ENCODE assay signal across 15 cellular contexts in genomic region chr17:80187090-80187489, GRCh38. TPM values are rescaled to one million over a fixed set of nuclear protein-coding genes. Genes with fewer than 3 reads are reported as not detected.
DNase-seq lines count a peak whose midpoint lies in the region; ATAC-seq and TF ChIP-seq lines count a peak whose summit lies in the region.
"Had no signal": no experiment of that assay in that cellular context is flagged by ENCODE, and none has a peak within 500 bp of the region (broad histone marks: within the 10 kb centered on the region; RNA-seq: fewer than 3 reads in every experiment).

No MANE protein-coding gene starts in this region.

- no peak overlapping the region for H3K23ac ChIP-seq in trophoblast cell (ENCODE audit: low read length)

- H3K18ac ChIP-seq in trophoblast cell (ENCODE audit: low read length) = no peak overlapping the region

- no peak overlapping the region for H2BK120ac ChIP-seq in trophoblast cell (ENCODE audit: insufficient read depth, low read length, poor library complexity)

- H3K4ac ChIP-seq in trophoblast cell (ENCODE audit: low read depth, low read length) = no peak overlapping the region

- no peaks in the 10 kb centered on the region for H3K79me1 ChIP-seq in trophoblast cell (ENCODE audit: low read length)

- 56% methylated on average over 16 of the region's 16 CpGs for WGBS in esophagus, 2 donors
- WGBS in trophoblast cell (ENCODE audit: extremely low coverage, insufficient coverage, insufficient read length) = no CpG with 5 or more reads among the region's 16 CpGs
- 79% methylated on average over 16 of the region's 16 CpGs for WGBS in SK-N-SH (ENCODE audit: low lambda C conversion rate)
- WGBS in endodermal cell (ENCODE audit: insufficient coverage in 1 of 2, insufficient read length in 1 of 2), 2 experiments = 90 to 91% methylated on average over 15 to 16 of the region's 16 CpGs

- no peaks in the 10 kb centered on the region for H3K36me3 ChIP-seq in PC-3 (ENCODE audit: low read depth, low read length)
- peaks cover 0 to 16% of the 10 kb centered on the region in 2 donors for H3K36me3 ChIP-seq in esophagus (ENCODE audit: control insufficient read depth in 2 of 2, insufficient read depth in 2 of 2, low read length in 1 of 2)
- no peaks in the 10 kb centered on the region for H3K36me3 ChIP-seq in trophoblast cell (ENCODE audit: control insufficient read depth in 1 of 2, insufficient read depth in 2 of 2, low read length in 2 of 2)
- no peaks in the 10 kb centered on the region for H3K36me3 ChIP-seq in SK-N-SH (replicated peaks in 1 of 2; ENCODE audit: control insufficient read depth in 1 of 2, insufficient read depth in 2 of 2, low read length in 1 of 2)
- no peaks in the 10 kb centered on the region for H3K36me3 ChIP-seq in endodermal cell (ENCODE audit: control insufficient read depth, insufficient read depth, low read length)

- H3K36me3 Mint-ChIP-seq in endodermal cell (ENCODE audit: low read depth) = no peaks in the 10 kb centered on the region
- H3K36me3 Mint-ChIP-seq: CD14-positive monocyte, WTC11 had no signal

- no peak overlapping the region for H2AK5ac ChIP-seq in trophoblast cell (ENCODE audit: low read length)

- ATAC-seq in PC-3 = peak; percentile 77
- ATAC-seq: WTC11 had no signal

- H3K4me1 ChIP-seq in PC-3 (ENCODE audit: insufficient read depth, low read length) (peaks cover 13% of the 10 kb centered on the region), esophagus (ENCODE audit: control insufficient read depth in 2 of 2, insufficient read depth in 2 of 2, low read length in 1 of 2) (peaks cover 0 to 23% of the 10 kb centered on the region in 2 donors), trophoblast cell (ENCODE audit: control insufficient read depth in 1 of 2, insufficient read depth in 2 of 2, low read length in 2 of 2) (no peaks in the 10 kb centered on the region), SK-N-SH (ENCODE audit: control insufficient read depth in 1 of 2, insufficient read depth in 2 of 2, low read depth in 1 of 2, low read length in 1 of 2) (no peaks in the 10 kb centered on the region; a peak in 1 of 4 replicates), endodermal cell (ENCODE audit: control insufficient read depth, insufficient read depth, low read length) (no peaks in the 10 kb centered on the region)
- H3K4me1 ChIP-seq: parathyroid adenoma had no signal

- H3K4me2 ChIP-seq in PC-3 (ENCODE audit: low read length) (peak overlapping the region; percentile 86), trophoblast cell (ENCODE audit: low read length) (no peak overlapping the region), SK-N-SH (no peak overlapping the region)

- H3K9me3 Mint-ChIP-seq in endodermal cell = no peaks in the 10 kb centered on the region
- H3K9me3 Mint-ChIP-seq: CD14-positive monocyte, WTC11 had no signal

- H3K27me3 Mint-ChIP-seq in endodermal cell (ENCODE audit: insufficient read depth) = no peaks in the 10 kb centered on the region

- H3K14ac ChIP-seq in trophoblast cell (ENCODE audit: low read length) = no peak overlapping the region

- H4K12ac ChIP-seq in trophoblast cell (ENCODE audit: low read depth, low read length) = no peak overlapping the region

- POLR2A ChIA-PET in PC-3 (lab: Charles Lee; ENCODE audit: unreplicated experiment) = interaction anchor here (0.6 kb wide), 1 partner anchor 576 kb away, joined by 12 read pairs; no protein-coding TSS in a partner anchor
- POLR2A ChIA-PET in SK-N-SH (lab: Yijun Ruan, JAX) = no interaction called here

- no TSS peak for BruUV-seq in PC-3 (replicated peaks; lab: Mats Ljungman, UMichigan)

- H3K4me3 ChIP-seq in PC-3 (ENCODE audit: low read length) (peak overlapping the region; percentile 66), esophagus (ENCODE audit: low read depth in 1 of 2, low read length in 2 of 2) (peak overlapping the region in 1 of 2 donors; percentile 24), trophoblast cell (ENCODE audit: low read depth, low read length) (no peak overlapping the region), SK-N-SH (ENCODE audit: low read depth in 2 of 2, low read length in 1 of 2) (no peak overlapping the region), endodermal cell (ENCODE audit: low read length) (no peak overlapping the region)

- H3K27me3 ChIP-seq in PC-3 (ENCODE audit: low read length) (no peaks in the 10 kb centered on the region), esophagus (ENCODE audit: control insufficient read depth in 1 of 2, insufficient read depth in 2 of 2, low read length in 2 of 2) (no peaks in the 10 kb centered on the region), trophoblast cell (ENCODE audit: insufficient read depth, low read length) (no peaks in the 10 kb centered on the region), SK-N-SH (ENCODE audit: insufficient read depth) (0 out of 2 replicates have a peak, but pooled peaks cover 7% of the 10 kb centered on the region), endodermal cell (ENCODE audit: control insufficient read depth, insufficient read depth, low read length, poor library complexity, severe bottlenecking) (no peaks in the 10 kb centered on the region)

- H4K20me1 ChIP-seq in PC-3 (ENCODE audit: low read length) = no peaks in the 10 kb centered on the region
- no peaks in the 10 kb centered on the region for H4K20me1 ChIP-seq in SK-N-SH (ENCODE audit: insufficient read depth)

- peak; percentile 67 for DNase-seq in AG20443 (ENCODE audit: low spot score)
- peak; percentile 71 for DNase-seq in PC-3
- DNase-seq in trophoblast cell = peak; percentile 66 to 72
- no peak for DNase-seq in SK-N-SH
- DNase-seq in endodermal cell = no peak
- no peak for DNase-seq in caudate nucleus (lab: John Stamatoyannopoulos, UW)
- no peak for DNase-seq in GM13976 (ENCODE audit: low spot score)
- DNase-seq: activated T-cell treated with anti-CD3 and anti-CD28 coated beads, Interleukin-2, amount 50 U/mL, for 1 hour; erythroblast had no signal

- H3K9me2 ChIP-seq in PC-3 (replicated peaks; ENCODE audit: low read length) (no peaks in the 10 kb centered on the region), SK-N-SH (no peaks in the 10 kb centered on the region)

- H2AFZ ChIP-seq in PC-3 (ENCODE audit: low read length) = peak overlapping the region; percentile 90
- no peak overlapping the region for H2AFZ ChIP-seq in trophoblast cell (ENCODE audit: insufficient read depth, low read length, poor library complexity)
- H2AFZ ChIP-seq in SK-N-SH (ENCODE audit: low read depth) = no peak overlapping the region
- H2AFZ ChIP-seq: parathyroid adenoma had no signal

- H3F3A ChIP-seq in PC-3 (ENCODE audit: low read length, unreplicated experiment) = no peaks in the 10 kb centered on the region
- H3F3A ChIP-seq in SK-N-SH (replicated peaks; ENCODE audit: insufficient read depth) = no peaks in the 10 kb centered on the region

- H4K91ac ChIP-seq in trophoblast cell (ENCODE audit: low read depth, low read length) = no peak overlapping the region

- in situ Hi-C loops in GM13976 (cut with MboI; ENCODE audit: low sequenced_read_pairs, unreplicated experiment) = no loop called here

- no peak overlapping the region for H4K8ac ChIP-seq in trophoblast cell (ENCODE audit: low read depth, low read length)

- H2BK5ac ChIP-seq in trophoblast cell (ENCODE audit: low read depth, low read length, poor library complexity) = no peak overlapping the region

- H2BK12ac ChIP-seq in trophoblast cell (ENCODE audit: low read length) = no peak overlapping the region

- H3K79me2 ChIP-seq in PC-3 (ENCODE audit: low read length) (no peaks in the 10 kb centered on the region), trophoblast cell (ENCODE audit: control insufficient read depth, insufficient read depth, low read length, poor library complexity) (no peaks in the 10 kb centered on the region), SK-N-SH (ENCODE audit: insufficient read depth) (no peaks in the 10 kb centered on the region)
- H3K79me2 ChIP-seq: parathyroid adenoma had no signal

- intact Hi-C loops in PC-3 (cut with micrococcal nuclease) = no loop called here

- H3K27ac Mint-ChIP-seq in endodermal cell = no peak overlapping the region
- H3K27ac Mint-ChIP-seq: CD14-positive monocyte, IgD-negative memory B cell, WTC11 had no signal

- CTCF ChIA-PET in PC-3 (lab: Charles Lee) = interaction anchor here (0.6 kb wide), 1 partner anchor 86 kb away, joined by 4 read pairs; the partner anchor contains the start of gene GAA
- CTCF ChIA-PET in SK-N-SH (lab: Yijun Ruan, JAX) = interaction anchor here (1.1 kb wide), 1 partner anchor 8 kb away, joined by 4 read pairs; no protein-coding TSS in a partner anchor

- TF ChIP-seq RAD21 in SK-N-SH (IDR thresholded peaks at IDR 0.05; ENCODE audit: low read length) = no peak

- H3K9ac ChIP-seq in PC-3 (ENCODE audit: low read length) (peak overlapping the region; percentile 45), trophoblast cell (ENCODE audit: low read length) (no peak overlapping the region), SK-N-SH (no peak overlapping the region), endodermal cell (ENCODE audit: extremely low read depth, low read length, poor library complexity, severe bottlenecking) (no peak overlapping the region)
- H3K9ac ChIP-seq: parathyroid adenoma had no signal

- H3K4me3 Mint-ChIP-seq in endodermal cell = no peak overlapping the region
- H3K4me3 Mint-ChIP-seq: CD14-positive monocyte, WTC11 had no signal

- TF ChIP-seq CTCF in PC-3 (conservative IDR thresholded peaks at IDR 0.05; ENCODE audit: low read depth, low read length) (no peak), SK-N-SH (IDR thresholded peaks at IDR 0.05) (no peak), endodermal cell (conservative IDR thresholded peaks at IDR 0.05) (no peak), GM13976 (IDR thresholded peaks at IDR 0.05; ENCODE audit: borderline replicate concordance, control extremely low read depth, extremely low read depth, insufficient read depth, missing control alignments) (no peak)

- no peak for TF ChIP-seq EP300 in SK-N-SH (IDR thresholded peaks at IDR 0.05; ENCODE audit: borderline replicate concordance in 1 of 2, low read depth in 1 of 2, low read length in 1 of 2)

- H3K27ac ChIP-seq in PC-3 (ENCODE audit: low read length) = peak overlapping the region; percentile 54
- peak overlapping the region; percentile 71 to 88 for H3K27ac ChIP-seq in esophagus (ENCODE audit: low read depth in 2 of 2, low read length in 1 of 2)
- no peak overlapping the region for H3K27ac ChIP-seq in trophoblast cell (ENCODE audit: low read depth, low read length)
- no peak overlapping the region for H3K27ac ChIP-seq in SK-N-SH (ENCODE audit: low read depth in 2 of 2, low read length in 1 of 2)
- no peak overlapping the region for H3K27ac ChIP-seq in endodermal cell (ENCODE audit: low read depth, low read length)
- H3K27ac ChIP-seq in caudate nucleus (ENCODE audit: low read depth, low read length) = no peak overlapping the region
- H3K27ac ChIP-seq: parathyroid adenoma had no signal

- no peaks in the 10 kb centered on the region for H3K9me3 ChIP-seq in PC-3 (ENCODE audit: low read length)
- no peaks in the 10 kb centered on the region for H3K9me3 ChIP-seq in esophagus (ENCODE audit: control insufficient read depth in 2 of 2, insufficient read depth in 1 of 2, low read depth in 1 of 2, low read length in 1 of 2)
- H3K9me3 ChIP-seq in trophoblast cell (ENCODE audit: insufficient read depth, low read depth, low read length) = peaks cover 2% of the 10 kb centered on the region
- no peaks in the 10 kb centered on the region for H3K9me3 ChIP-seq in SK-N-SH
- H3K9me3 ChIP-seq in endodermal cell (ENCODE audit: control insufficient read depth, low read length) = no peaks in the 10 kb centered on the region

- peaks cover 2% of the 10 kb centered on the region for H3K4me1 Mint-ChIP-seq in endodermal cell
- H3K4me1 Mint-ChIP-seq: WTC11 had no signal

RNA-seq across cellular contexts. Expression of gene CARD14, which starts 17.3 kb away (rescaled TPM):
- total RNA-seq in PC-3 (2014; rRNA removed) (2.3 and 4.4 TPM in 2 replicates), endodermal cell (under 1 TPM in 1 of 2 donors, not detected in 1; 0.31 TPM)
- polyA plus RNA-seq in esophagus (10 to 100 TPM; 25.7 to 28.0 TPM), SK-N-SH (2012; rRNA removed) (0.05 TPM in 1 of 2 replicates, not detected in the other)
- polyA plus RNA-seq in trophoblast cell (2013) = 1.1 and 1.3 TPM in 2 replicates
- not detected in 2 replicates for polyA plus RNA-seq in SK-N-SH (2012; cell fraction: cytosol; rRNA removed)
- polyA plus RNA-seq in SK-N-SH (2012; cell fraction: nucleus; rRNA removed) = 0.13 and 0.19 TPM in 2 replicates
- polyA plus RNA-seq in endodermal cell (2013, experiment 1 of 2) = 0.50 TPM
- polyA plus RNA-seq in endodermal cell (2013, experiment 2 of 2) = 0.37 TPM
- total RNA-seq: left cardiac atrium had no signal
- polyA plus RNA-seq: IgD-negative memory B cell had no signal

RNA-seq across cellular contexts. Expression of gene SGSH, which starts 33.0 kb away (rescaled TPM):
- total RNA-seq in PC-3 (2014; rRNA removed) = 15.3 and 16.6 TPM in 2 replicates
- 10 to 100 TPM; 16.5 to 20.4 TPM for polyA plus RNA-seq in esophagus
- polyA plus RNA-seq in trophoblast cell (2013) = 12.4 and 13.7 TPM in 2 replicates
- 96.5 and 161 TPM in 2 replicates for polyA plus RNA-seq in SK-N-SH (2012; rRNA removed)
- 86.9 and 93.2 TPM in 2 replicates for polyA plus RNA-seq in SK-N-SH (2012; cell fraction: cytosol; rRNA removed)
- 459 and 571 TPM in 2 replicates for polyA plus RNA-seq in SK-N-SH (2012; cell fraction: nucleus; rRNA removed)
- total RNA-seq in endodermal cell = 10 to 100 TPM; 40.4 to 42.5 TPM
- 27.5 TPM for polyA plus RNA-seq in endodermal cell (2013, experiment 1 of 2)
- 21.8 TPM for polyA plus RNA-seq in endodermal cell (2013, experiment 2 of 2)

RNA-seq across cellular contexts. Expression of gene SLC26A11, which starts 33.1 kb away (rescaled TPM):
- total RNA-seq in PC-3 (2014; rRNA removed) (15.0 and 18.4 TPM in 2 replicates), endodermal cell (10 to 100 TPM; 43.7 to 48.2 TPM)
- polyA plus RNA-seq in esophagus (1 to 10 TPM; 4.7 to 6.9 TPM), SK-N-SH (2012; rRNA removed) (32.7 and 35.9 TPM in 2 replicates)
- 18.0 and 19.3 TPM in 2 replicates for polyA plus RNA-seq in trophoblast cell (2013)
- 11.6 and 17.7 TPM in 2 replicates for polyA plus RNA-seq in SK-N-SH (2012; cell fraction: cytosol; rRNA removed)
- polyA plus RNA-seq in SK-N-SH (2012; cell fraction: nucleus; rRNA removed) = 102 and 109 TPM in 2 replicates
- polyA plus RNA-seq in endodermal cell (2013, experiment 1 of 2) = 25.4 TPM
- 25.1 TPM for polyA plus RNA-seq in endodermal cell (2013, experiment 2 of 2)

RNA-seq across cellular contexts. Expression of gene EIF4A3, which starts 40.2 kb away (rescaled TPM):
- total RNA-seq in PC-3 (2014; rRNA removed) (167 and 185 TPM in 2 replicates), endodermal cell (100 to 1,000 TPM; 107 to 110 TPM)
- polyA plus RNA-seq in esophagus (100 to 1,000 TPM in 1 of 2 donors, 10 to 100 TPM in 1; 40.5 to 102 TPM), SK-N-SH (2012; rRNA removed) (173 and 335 TPM in 2 replicates)
- polyA plus RNA-seq in trophoblast cell (2013) = 81.7 and 91.5 TPM in 2 replicates
- 154 and 176 TPM in 2 replicates for polyA plus RNA-seq in SK-N-SH (2012; cell fraction: cytosol; rRNA removed)
- polyA plus RNA-seq in SK-N-SH (2012; cell fraction: nucleus; rRNA removed) = 201 and 247 TPM in 2 replicates
- polyA plus RNA-seq in endodermal cell (2013, experiment 1 of 2) = 126 TPM
- 123 TPM for polyA plus RNA-seq in endodermal cell (2013, experiment 2 of 2)

Comparison
In these comparisons a context has a peak if more than half of its experiments do, and no peak if none do; other contexts are left out.
1. DNase-seq: peak in AG20443 (single experiment), PC-3 (single experiment) and trophoblast cell (2 of 2); none in SK-N-SH (single experiment), endodermal cell (single experiment), caudate nucleus (0 of 61) and GM13976 (single experiment).
2. H3K27ac ChIP-seq: peak in PC-3 (single experiment) and esophagus (2 of 2); none in trophoblast cell (single experiment), SK-N-SH (0 of 2), endodermal cell (single experiment) and caudate nucleus (single experiment).